8 cellular contexts compared by ENCODE assay signal in the genomic region with DNA sequence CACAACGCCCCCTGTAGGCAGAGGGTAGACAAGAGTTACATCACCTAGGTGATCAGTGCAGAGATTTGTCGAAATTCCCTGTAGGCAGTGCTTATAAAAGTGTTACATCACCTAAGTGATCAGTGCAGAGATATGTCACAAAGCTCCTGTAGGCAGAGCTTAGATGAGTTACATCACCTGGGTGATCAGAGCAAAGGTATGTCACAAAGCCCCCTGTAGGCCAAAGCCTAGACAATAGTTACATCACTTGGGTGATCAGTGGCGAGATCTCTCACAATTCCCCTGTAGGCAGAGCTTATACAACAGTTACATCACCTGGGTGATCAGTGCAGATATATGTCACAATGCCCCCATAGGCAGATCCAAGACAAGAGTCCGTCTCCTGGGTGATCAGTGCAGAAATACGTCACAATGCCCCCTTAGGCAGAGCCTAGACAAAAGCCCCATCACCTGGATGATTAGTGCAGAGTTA.
A peak's percentile ranks its signal among the peaks of the same experiment; 100 is the strongest.
DNase-seq lines count a peak whose midpoint lies in the region; ATAC-seq and TF ChIP-seq lines count a peak whose summit lies in the region.
"Not testable (repeated sequence)": the region's sequence is repeated elsewhere in the genome, so short reads cannot be mapped to it uniquely, and the experiment has no call there.

No MANE protein-coding gene starts in this region.

- H2AK5ac ChIP-seq in IMR-90 (ENCODE audit: low read depth, low read length) = not testable (repeated sequence)

- not testable (repeated sequence) for H4K8ac ChIP-seq in IMR-90 (ENCODE audit: low read depth in 2 of 2, low read length in 2 of 2)

- not testable (repeated sequence) for H3K18ac ChIP-seq in IMR-90 (ENCODE audit: low read depth, low read length)

- not testable (repeated sequence) for H3K9ac ChIP-seq in IMR-90 (ENCODE audit: low read depth, low read length)

- not testable (repeated sequence) for H3K4me1 Mint-ChIP-seq in activated naive CD8-positive, alpha-beta T cell treated with anti-CD3 and anti-CD28 coated beads, Interleukin-2, amount 50 U/mL, for 24 hours; stimulated activated memory B cell treated with anti-CD40 and anti-IgM and Interleukin-4, amounts not matched to agents 10 μg/mL and 1 μg/mL and 100 μg/mL, for 72 hours

- not testable (repeated sequence) for DNase-seq in IMR-90; activated naive CD8-positive, alpha-beta T cell treated with anti-CD3 and anti-CD28 coated beads, Interleukin-2, amount 50 U/mL, for 24 hours; left lobe of liver (ENCODE audit: low spot score)

- H3K4me2 ChIP-seq in IMR-90 (ENCODE audit: low read depth, low read length) = not testable (repeated sequence)

- H3K36me3 Mint-ChIP-seq in activated naive CD8-positive, alpha-beta T cell treated with anti-CD3 and anti-CD28 coated beads, Interleukin-2, amount 50 U/mL, for 24 hours (ENCODE audit: low read depth); stimulated activated memory B cell treated with anti-CD40 and anti-IgM and Interleukin-4, amounts not matched to agents 10 μg/mL and 1 μg/mL and 100 μg/mL, for 72 hours: not testable (repeated sequence)

- not testable (repeated sequence) for TF ChIP-seq POLR2A in IMR-90 (IDR thresholded peaks at IDR 0.05; ENCODE audit: low read depth, low read length)

- H4K91ac ChIP-seq in IMR-90 (ENCODE audit: insufficient read depth, low read depth, low read length) = not testable (repeated sequence)

- H3K27me3 ChIP-seq in IMR-90 (ENCODE audit: control insufficient read depth, insufficient read depth, low read length) = not testable (repeated sequence)

- not testable (repeated sequence) for H3K9me1 ChIP-seq in IMR-90 (ENCODE audit: insufficient read depth, low read length)

- not testable (repeated sequence) for H3K36me3 ChIP-seq in IMR-90 (ENCODE audit: control insufficient read depth, insufficient read depth, low read length)

- H4K5ac ChIP-seq in IMR-90 (ENCODE audit: low read depth, low read length) = not testable (repeated sequence)

- not testable (repeated sequence) for H2BK120ac ChIP-seq in IMR-90 (ENCODE audit: low read depth, low read length)

- not testable (repeated sequence) for H3K4ac ChIP-seq in IMR-90 (ENCODE audit: low read depth, low read length)

- not testable (repeated sequence) for BruUV-seq in IMR-90 (replicated peaks; lab: Mats Ljungman, UMichigan)

- intact Hi-C loops in IMR-90 (cut with micrococcal nuclease) = not testable (repeated sequence)

- H3K9me3 Mint-ChIP-seq in activated naive CD8-positive, alpha-beta T cell treated with anti-CD3 and anti-CD28 coated beads, Interleukin-2, amount 50 U/mL, for 24 hours; stimulated activated memory B cell treated with anti-CD40 and anti-IgM and Interleukin-4, amounts not matched to agents 10 μg/mL and 1 μg/mL and 100 μg/mL, for 72 hours: not testable (repeated sequence)

- WGBS in IMR-90 (ENCODE audit: extremely low coverage in 2 of 2, insufficient read length in 1 of 2), 2 experiments = no CpG with 5 or more reads among the region's 5 CpGs

- POLR2A ChIA-PET in IMR-90 (lab: Charles Lee; ENCODE audit: unreplicated experiment) = not testable (repeated sequence)

- H2BK5ac ChIP-seq in IMR-90 (ENCODE audit: low read depth, low read length, poor library complexity, severe bottlenecking) = not testable (repeated sequence)

- H3K56ac ChIP-seq in IMR-90 (ENCODE audit: extremely low read depth, insufficient read depth, low read length) = not testable (repeated sequence)

- not testable (repeated sequence) for TF ChIP-seq RAD21 in IMR-90 (IDR thresholded peaks at IDR 0.05; ENCODE audit: low read length)

- H2AK9ac ChIP-seq in IMR-90 (replicated peaks; ENCODE audit: low read depth, low read length, poor library complexity) = not testable (repeated sequence)

- in situ Hi-C loops in IMR-90 (cut with MboI; ENCODE audit: low sequenced_read_pairs) = not testable (repeated sequence)

- not testable (repeated sequence) for H3K79me1 ChIP-seq in IMR-90 (ENCODE audit: low read depth in 1 of 2, low read length in 2 of 2)

- not testable (repeated sequence) for H3K4me3 Mint-ChIP-seq in activated naive CD8-positive, alpha-beta T cell treated with anti-CD3 and anti-CD28 coated beads, Interleukin-2, amount 50 U/mL, for 24 hours; stimulated activated memory B cell treated with anti-CD40 and anti-IgM and Interleukin-4, amounts not matched to agents 10 μg/mL and 1 μg/mL and 100 μg/mL, for 72 hours

- H3K27ac ChIP-seq in IMR-90 (ENCODE audit: insufficient read depth, low read length) = not testable (repeated sequence)

- not testable (repeated sequence) for H2AFZ ChIP-seq in IMR-90 (replicated peaks; ENCODE audit: low read length, poor library complexity)

- H3K4me3 ChIP-seq in IMR-90 (ENCODE audit: insufficient read depth, low read depth, low read length) = not testable (repeated sequence)

- CTCF ChIA-PET in IMR-90 (lab: Yijun Ruan, JAX) = not testable (repeated sequence)

- peak; percentile 31 for ATAC-seq in GM18502 (IDR thresholded peaks at IDR 0.05; ENCODE audit: poor library complexity, unreplicated experiment)
- ATAC-seq in GM21390 (IDR thresholded peaks at IDR 0.05; ENCODE audit: unreplicated experiment) = peak; percentile 26
- ATAC-seq in HG02642 (IDR thresholded peaks at IDR 0.05; ENCODE audit: poor library complexity, unreplicated experiment) = peak; percentile 33
- peak; percentile 33 for ATAC-seq in HG03045 (IDR thresholded peaks at IDR 0.05; ENCODE audit: unreplicated experiment)
- ATAC-seq in IMR-90 (ENCODE audit: low read depth) = peak; percentile 67
- ATAC-seq in activated naive CD8-positive, alpha-beta T cell treated with anti-CD3 and anti-CD28 coated beads, Interleukin-2, amount 50 U/mL, for 24 hours = peak; percentile 11
- peak; percentile 52 for ATAC-seq in left lobe of liver
- peak; percentile 68 for ATAC-seq in stimulated activated memory B cell treated with anti-CD40 and anti-IgM and Interleukin-4, amounts not matched to agents 10 μg/mL and 1 μg/mL and 100 μg/mL, for 72 hours

- H2BK15ac ChIP-seq in IMR-90 (ENCODE audit: low read depth, low read length) = not testable (repeated sequence)

- H3K27me3 Mint-ChIP-seq in activated naive CD8-positive, alpha-beta T cell treated with anti-CD3 and anti-CD28 coated beads, Interleukin-2, amount 50 U/mL, for 24 hours; stimulated activated memory B cell treated with anti-CD40 and anti-IgM and Interleukin-4, amounts not matched to agents 10 μg/mL and 1 μg/mL and 100 μg/mL, for 72 hours: not testable (repeated sequence)

- H2BK20ac ChIP-seq in IMR-90 (ENCODE audit: low read depth, low read length) = not testable (repeated sequence)

- dilution Hi-C loops in IMR-90 (cut with HindIII; ENCODE audit: low sequenced_read_pairs, unreplicated experiment) = not testable (repeated sequence)

- H4K20me1 ChIP-seq in IMR-90 (ENCODE audit: insufficient read depth, low read length) = not testable (repeated sequence)

- not testable (repeated sequence) for H3K14ac ChIP-seq in IMR-90 (replicated peaks; ENCODE audit: low read depth, low read length)

- not testable (repeated sequence) for TF ChIP-seq CTCF in IMR-90 (conservative IDR thresholded peaks at IDR 0.05; ENCODE audit: low read depth, low read length)

- not testable (repeated sequence) for H3K27ac Mint-ChIP-seq in activated naive CD8-positive, alpha-beta T cell treated with anti-CD3 and anti-CD28 coated beads, Interleukin-2, amount 50 U/mL, for 24 hours; stimulated activated memory B cell treated with anti-CD40 and anti-IgM and Interleukin-4, amounts not matched to agents 10 μg/mL and 1 μg/mL and 100 μg/mL, for 72 hours

- not testable (repeated sequence) for H3K4me1 ChIP-seq in IMR-90 (ENCODE audit: control insufficient read depth, insufficient read depth, low read length)

- not testable (repeated sequence) for H3K23ac ChIP-seq in IMR-90 (ENCODE audit: low read depth, low read length)

- H3K9me3 ChIP-seq in IMR-90 (ENCODE audit: control insufficient read depth, insufficient read depth, low read length) = not testable (repeated sequence)

Comparison
In these comparisons a context has a peak if more than half of its experiments do, and no peak if none do; other contexts are left out.
1. ATAC-seq: peak in every context shown above with its lines; median percentile 68 in stimulated activated memory B cell treated with anti-CD40 and anti-IgM and Interleukin-4, amounts not matched to agents 10 μg/mL and 1 μg/mL and 100 μg/mL, for 72 hours; 67 in IMR-90; 52 in left lobe of liver; 33 in HG02642; 33 in HG03045; 31 in GM18502; 26 in GM21390; 11 in activated naive CD8-positive, alpha-beta T cell treated with anti-CD3 and anti-CD28 coated beads, Interleukin-2, amount 50 U/mL, for 24 hours.